Comparison of ENCODE assay signal across 14 cellular contexts in the genomic region with DNA sequence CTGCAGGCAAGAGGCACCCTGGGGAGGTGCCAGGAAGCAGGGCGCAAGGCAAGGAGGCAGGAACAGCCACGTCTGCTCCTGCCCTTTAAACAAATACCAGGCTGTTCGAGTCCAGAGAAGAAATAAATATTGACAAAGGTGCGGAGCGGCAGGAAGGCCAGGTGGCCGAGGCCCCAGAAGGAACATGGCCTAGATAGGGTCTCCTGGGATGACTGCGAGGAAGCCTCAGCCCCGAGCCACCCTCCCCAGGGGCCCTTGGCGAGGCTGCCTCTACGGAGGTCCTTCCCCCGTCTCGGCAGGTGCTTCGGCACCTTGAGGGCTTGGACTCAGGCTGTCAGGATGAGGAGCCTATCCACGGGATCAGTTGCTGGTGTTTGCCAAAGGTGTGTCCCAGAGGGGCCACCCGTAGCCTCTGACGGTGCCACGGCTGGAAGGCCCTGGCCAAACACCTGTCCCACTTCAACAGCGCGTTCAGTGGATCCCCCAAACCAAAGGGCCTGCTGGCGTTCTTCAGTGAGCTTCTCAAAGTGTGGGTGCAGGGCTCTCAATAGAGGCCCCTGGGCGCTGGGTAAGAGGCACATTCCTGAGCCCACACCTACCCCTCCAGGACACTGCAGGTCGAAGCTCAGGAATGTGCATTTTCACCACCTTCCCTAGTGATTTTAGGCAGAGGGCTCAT. TPM values are rescaled to one million over a fixed set of nuclear protein-coding genes. Genes with fewer than 3 reads are reported as not detected.
DNase-seq lines count a peak whose midpoint lies in the region; ATAC-seq, FAIRE-seq and TF ChIP-seq lines count a peak whose summit lies in the region.
"Had no signal": no experiment of that assay in that cellular context is flagged by ENCODE, and none has a peak within 500 bp of the region (broad histone marks: within the 10 kb centered on the region; RNA-seq: fewer than 3 reads in every experiment).

No MANE protein-coding gene starts in this region.

- DNase-seq in NCI-H1417 (lab: John Stamatoyannopoulos, UW) (peak in 2 of 3 experiments; percentile 25 to 46), NCI-H1417 treated with DMSO at 0.1 percent for 48 hours (lab: John Stamatoyannopoulos, UW) (no peak), NCI-H345 treated with DMSO at 0.1 percent for 48 hours (lab: John Stamatoyannopoulos, UW; ENCODE audit: unreplicated experiment) (peak; percentile 19), left colon (peak; percentile 69 to 74), stomach (peak; percentile 72), HuH-7 (ENCODE audit: low spot score) (no peak), frontal cortex (ENCODE audit: low spot score in 2 of 2) (no peak)
- DNase-seq: activated naive CD8-positive, alpha-beta T cell treated with anti-CD3 and anti-CD28 coated beads for 36 hours; CD8-positive, alpha-beta memory T cell; head of caudate nucleus; NCI-H2227 treated with DMSO at 0.1 percent for 48 hours; sigmoid colon had no signal

- H3K4me3 ChIP-seq in stomach: no peak overlapping the region
- H3K4me3 ChIP-seq: PC-9, sigmoid colon had no signal

- TF ChIP-seq EP300 in stomach (IDR thresholded peaks at IDR 0.05): no peak

- H3K27ac ChIP-seq in stomach: peak overlapping the region; percentile 75 to 88 (median 84)
- H3K27ac ChIP-seq: PC-9 had no signal

- no peaks in the 10 kb centered on the region for H3K27me3 ChIP-seq in stomach
- H3K27me3 ChIP-seq: sigmoid colon had no signal

- ATAC-seq in left colon: peak; percentile 66
- ATAC-seq in HG03521 (IDR thresholded peaks at IDR 0.05; ENCODE audit: unreplicated experiment): no peak

- peaks cover 0 to 5% (median 0%) of the 10 kb centered on the region in 4 donors for H3K9me3 ChIP-seq in stomach
- H3K9me3 ChIP-seq: sigmoid colon had no signal

- peaks cover 36 to 49% (median 44%) of the 10 kb centered on the region in 4 donors for H3K4me1 ChIP-seq in stomach

- TF ChIP-seq CTCF in stomach (IDR thresholded peaks at IDR 0.05): peak in 1 of 7 experiments; percentile 8

- no peak for TF ChIP-seq POLR2A in stomach (IDR thresholded peaks at IDR 0.05)

- H3K36me3 ChIP-seq in stomach: no peaks in the 10 kb centered on the region
- H3K36me3 ChIP-seq: sigmoid colon had no signal

- intact Hi-C loops in left colon (cut with DNase I, micrococcal nuclease): no loop called here
- intact Hi-C loops in stomach (cut with DNase I; ENCODE audit: low total_unique reads): no loop called here

- WGBS in stomach, 5 donors: 30 to 54% (median 43%) methylated on average over 9 to 22 of the region's 22 CpGs

- FAIRE-seq in frontal cortex (lab: Jason Lieb, UNC): no peak

RNA-seq across cellular contexts. Expression of a gene that starts 39.8 kb away (rescaled TPM):
- total RNA-seq in left colon: 10 to 100 TPM; 95.3 to 98.4 TPM
- total RNA-seq in stomach: 100 to 1,000 TPM in 4 of 5 donors, 10 to 100 TPM in 1; 47.3 to 202 (median 126) TPM
- 10 to 100 TPM; 71.1 to 81.6 (median 73.8) TPM for polyA plus RNA-seq in stomach
- total RNA-seq in frontal cortex: 50.5 TPM

RNA-seq across cellular contexts. Expression of a gene that starts 40.0 kb away (rescaled TPM):
- 10 to 100 TPM; 17.1 to 22.0 TPM for total RNA-seq in left colon
- 10 to 100 TPM in 1 of 5 donors, 1 to 10 TPM in 4; 2.3 to 19.1 (median 6.4) TPM for total RNA-seq in stomach
- 10 to 100 TPM in 2 of 3 donors, 1 to 10 TPM in 1; 6.7 to 11.0 (median 10.1) TPM for polyA plus RNA-seq in stomach
- total RNA-seq in frontal cortex: 7.3 TPM

Comparison
In these comparisons a context has a peak if more than half of its experiments do, and no peak if none do; other contexts are left out.
1. DNase-seq: peak in NCI-H1417 (2 of 3), NCI-H345 treated with DMSO at 0.1 percent for 48 hours (single experiment), left colon (2 of 2) and stomach (single experiment); none in NCI-H1417 treated with DMSO at 0.1 percent for 48 hours (single experiment), HuH-7 (single experiment) and frontal cortex (0 of 2).